In the genomic region with DNA sequence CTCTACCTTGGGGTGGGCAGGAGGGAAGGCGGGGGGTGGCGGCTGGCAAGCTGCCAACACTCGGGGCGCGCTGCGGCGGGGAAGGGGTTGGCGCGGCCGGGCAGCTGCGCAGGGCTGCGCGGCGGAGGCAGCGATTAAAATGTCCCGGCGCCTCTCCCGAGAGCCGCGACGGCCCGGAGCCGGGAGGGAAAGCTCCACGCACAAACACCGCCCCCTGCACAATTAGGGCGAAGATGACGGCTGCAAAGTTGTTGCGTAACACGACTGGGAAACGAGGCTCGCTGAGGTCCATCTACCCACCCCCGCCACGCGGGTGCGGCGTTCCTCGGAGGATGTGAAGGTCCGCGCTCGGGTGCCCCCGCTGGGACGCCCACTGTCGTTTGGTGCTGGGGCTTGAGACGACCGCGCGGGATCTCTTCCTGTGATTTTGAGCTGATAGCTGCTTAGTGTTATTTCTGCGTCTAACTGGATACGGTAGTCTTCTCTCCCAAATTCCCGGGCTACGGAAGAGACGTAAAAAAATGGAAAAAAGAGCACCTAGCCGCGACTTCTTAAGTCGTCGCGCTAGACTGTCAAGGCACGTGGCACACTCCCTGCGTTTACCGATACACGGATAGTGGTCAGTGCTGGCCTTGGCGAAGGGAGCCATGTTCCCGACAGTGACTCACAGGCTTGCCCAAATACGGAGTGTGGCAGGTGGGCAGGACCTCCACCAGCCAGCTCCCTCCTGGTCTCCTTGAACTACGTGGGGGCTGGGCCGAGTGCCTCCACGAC, we compare ENCODE assay signal across 8 cellular contexts. TPM values are rescaled to one million over a fixed set of nuclear protein-coding genes. Genes with fewer than 3 reads are reported as not detected.
DNase-seq lines count a peak whose midpoint lies in the region; ATAC-seq, FAIRE-seq and TF ChIP-seq lines count a peak whose summit lies in the region.

No MANE protein-coding gene starts in this region.

- no peaks in the 10 kb centered on the region for H3K27me3 ChIP-seq in kidney epithelial cell (ENCODE audit: control insufficient read depth, insufficient read depth, low read length)

- peaks cover 10 to 33% (median 21%) of the 10 kb centered on the region in 3 donors for H3K27me3 Mint-ChIP-seq in CD14-positive monocyte (ENCODE audit: low read depth in 3 of 3)

- H3K4me1 Mint-ChIP-seq in CD14-positive monocyte = peaks cover 61% of the 10 kb centered on the region

- H3K9me3 Mint-ChIP-seq in CD14-positive monocyte = peaks cover 0 to 16% (median 2%) of the 10 kb centered on the region in 7 donors

- intact Hi-C loops in CD14-positive monocyte (cut with micrococcal nuclease) = loop anchor here (5.0 to 10.0 kb wide), 8 partner anchors 62 to 620 kb away; partner anchors contain the start of genes AUH (in 1 of the 2) and SYK (in 1 of the 2)

- peak; percentile 11 for ATAC-seq in GM21367 (IDR thresholded peaks at IDR 0.05; ENCODE audit: unreplicated experiment)

- H3K4me3 Mint-ChIP-seq in CD14-positive monocyte = peak overlapping the region; percentile 90 to 92

- peak overlapping the region; percentile 80 to 97 (median 94) for H3K27ac Mint-ChIP-seq in CD14-positive monocyte

- DNase-seq in CD14-positive monocyte (ENCODE audit: low spot score) (peak; percentile 90), MV-4-11 (lab: John Stamatoyannopoulos, UW) (peak; percentile 79), choroid plexus epithelial cell (ENCODE audit: low read depth) (peak; percentile 91), kidney epithelial cell (ENCODE audit: low read depth) (no peak), GM19239 (ENCODE audit: insufficient read length, low spot score) (no peak)
- DNase-seq in activated CD4-positive, CD25-positive, alpha-beta regulatory T cell treated with anti-CD3 and anti-CD28 coated beads, Interleukin-2, amount 50 U/mL, for 72 hours = peak; percentile 52
- DNase-seq in stimulated activated CD4-positive, alpha-beta T cell treated with anti-CD3 and anti-CD28 coated beads, Interleukin-12 subunit alpha, Interleukin-12 subunit beta, amount 100 ng/mL, for 48 hours (ENCODE audit: low read depth in 2 of 3, low spot score in 1 of 3) = peak; percentile 50 to 71 (median 67)

- FAIRE-seq in GM19239 (lab: Jason Lieb, UNC) = no peak

- TF ChIP-seq CTCF in CD14-positive monocyte (IDR thresholded peaks at IDR 0.05) = no peak
- TF ChIP-seq CTCF in choroid plexus epithelial cell (conservative IDR thresholded peaks at IDR 0.05; ENCODE audit: low read depth, low read length) = peak; percentile 31
- TF ChIP-seq CTCF in kidney epithelial cell (IDR thresholded peaks at IDR 0.05; ENCODE audit: insufficient read depth, low read length, poor library complexity, severe bottlenecking) = no peak

- H3K4me3 ChIP-seq in choroid plexus epithelial cell (ENCODE audit: low read depth, low read length) = peak overlapping the region; percentile 80
- peak overlapping the region; percentile 67 for H3K4me3 ChIP-seq in kidney epithelial cell (ENCODE audit: low read depth, low read length)

- H3K36me3 Mint-ChIP-seq in CD14-positive monocyte = peaks cover 16 to 24% of the 10 kb centered on the region in 2 donors

- no peaks in the 10 kb centered on the region for H3K36me3 ChIP-seq in kidney epithelial cell (ENCODE audit: control insufficient read depth, insufficient read depth, low read length)

RNA-seq across cellular contexts. Expression of gene NFIL3, which starts 1.0 kb away (rescaled TPM):
- polyA plus RNA-seq in CD14-positive monocyte = 10 to 100 TPM; 18.6 to 64.0 TPM
- 29.1 and 31.1 TPM in 2 replicates for total RNA-seq in kidney epithelial cell

Comparison
In these comparisons a context has a peak if more than half of its experiments do, and no peak if none do; other contexts are left out.
1. DNase-seq: peak in CD14-positive monocyte (single experiment), MV-4-11 (single experiment), activated CD4-positive, CD25-positive, alpha-beta regulatory T cell treated with anti-CD3 and anti-CD28 coated beads, Interleukin-2, amount 50 U/mL, for 72 hours (single experiment), choroid plexus epithelial cell (single experiment) and stimulated activated CD4-positive, alpha-beta T cell treated with anti-CD3 and anti-CD28 coated beads, Interleukin-12 subunit alpha, Interleukin-12 subunit beta, amount 100 ng/mL, for 48 hours (3 of 3); none in kidney epithelial cell (single experiment) and GM19239 (single experiment).